13 cellular contexts compared by ENCODE assay signal in the genomic region with DNA sequence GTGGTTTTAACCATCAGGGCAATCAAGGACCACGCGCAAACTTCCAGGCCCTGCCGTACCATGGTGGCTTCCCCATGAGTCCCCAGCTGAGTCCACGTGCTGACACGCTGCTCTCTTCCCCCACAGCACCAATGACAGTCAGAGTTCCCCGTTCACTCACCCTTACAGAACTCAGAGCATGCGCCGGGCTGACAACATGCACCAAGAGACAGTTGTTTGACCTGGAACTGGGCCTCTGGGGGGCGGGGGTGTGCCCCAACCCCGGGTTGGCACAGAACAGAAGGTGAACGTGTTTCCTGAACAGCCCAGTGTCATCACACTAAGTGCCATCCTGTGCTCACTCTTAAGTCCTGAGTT. TPM values are rescaled to one million over a fixed set of nuclear protein-coding genes. Genes with fewer than 3 reads are reported as not detected.
DNase-seq lines count a peak whose midpoint lies in the region; ATAC-seq lines count a peak whose summit lies in the region.
"Had no signal": no experiment of that assay in that cellular context is flagged by ENCODE, and none has a peak within 500 bp of the region (broad histone marks: within the 10 kb centered on the region; RNA-seq: fewer than 3 reads in every experiment).

No MANE protein-coding gene starts in this region.

- no peaks in the 10 kb centered on the region for H4K20me1 ChIP-seq in GM23248 (ENCODE audit: insufficient read depth)

- H3K4me2 ChIP-seq in GM23248 (ENCODE audit: unreplicated experiment) = no peak overlapping the region
- H3K4me2 ChIP-seq: GM23338, smooth muscle cell had no signal

- H3K27me3 ChIP-seq in GM23248 (replicated peaks; ENCODE audit: insufficient read depth) = no peaks in the 10 kb centered on the region

- peak; percentile 27 for DNase-seq in stimulated activated CD4-positive, alpha-beta T cell treated with anti-CD3 and anti-CD28 coated beads, Interleukin-12 subunit alpha, Interleukin-12 subunit beta, amount 100 ng/mL, for 4 hours
- DNase-seq in stimulated activated CD4-positive, alpha-beta T cell treated with anti-CD3 and anti-CD28 coated beads, Interleukin-2, amount 100 ng/mL, for 48 hours = no peak
- DNase-seq in kidney glomerular epithelial cell (lab: John Stamatoyannopoulos, UW) = peak; percentile 92
- no peak for DNase-seq in occipital lobe (lab: John Stamatoyannopoulos, UW)
- DNase-seq in DMS153 (lab: John Stamatoyannopoulos, UW) = no peak
- no peak for DNase-seq in GM23248
- no peak for DNase-seq in cerebellar cortex (ENCODE audit: low spot score)
- DNase-seq: NCI-H187 treated with DMSO at 0.1 percent for 48 hours had no signal

- peaks cover 8% of the 10 kb centered on the region for H3F3A ChIP-seq in GM23248 (ENCODE audit: insufficient read depth)

- peaks cover 98% of the 10 kb centered on the region for H3K79me2 ChIP-seq in GM23248 (ENCODE audit: insufficient read depth)

- H3K27ac ChIP-seq in GM23248 = no peak overlapping the region
- H3K27ac ChIP-seq: C4-2B, coronary artery had no signal

- no peak overlapping the region for H3K4me3 ChIP-seq in GM23248
- H3K4me3 ChIP-seq: coronary artery, GM23338, smooth muscle cell had no signal

- no peak overlapping the region for H2AFZ ChIP-seq in GM23248
- H2AFZ ChIP-seq: GM23338 had no signal

- in situ Hi-C loops in GM23248 (cut with MboI) = no loop called here

- ATAC-seq in HG03432 (IDR thresholded peaks at IDR 0.05; ENCODE audit: unreplicated experiment) = peak; percentile 64
- ATAC-seq: GM23338 had no signal

- H3K36me3 ChIP-seq in GM23248 (ENCODE audit: low read depth) = no peaks in the 10 kb centered on the region

- no peaks in the 10 kb centered on the region for H3K9me3 ChIP-seq in GM23248 (ENCODE audit: low read depth)

- 91 to 93% methylated on average over 11 of the region's 11 CpGs for WGBS in GM23248 (ENCODE audit: low coverage in 1 of 2, low lambda C conversion rate in 2 of 2, missing lambda C conversion rate in 2 of 2), 2 experiments

- peaks cover 14% of the 10 kb centered on the region for H3K4me1 ChIP-seq in GM23248 (ENCODE audit: insufficient read depth)

- H3K9me2 ChIP-seq in GM23248 (ENCODE audit: insufficient read depth) = no peaks in the 10 kb centered on the region

- H3K9ac ChIP-seq in GM23248 = no peak overlapping the region

RNA-seq across cellular contexts. Expression of a gene that starts 29.4 kb away (rescaled TPM):
- total RNA-seq in occipital lobe = 9.4 TPM
- total RNA-seq in GM23248 (2014; rRNA removed; shearing (Covaris generic)) = 14.2 and 15.4 TPM in 2 replicates
- 12.7 and 12.8 TPM in 2 replicates for polyA plus RNA-seq in GM23248 (2016; fragmentation: Nextera tagmentation; extraction: Ambion mirVana)

Comparison
In these comparisons a context has a peak if more than half of its experiments do, and no peak if none do; other contexts are left out.
1. DNase-seq: peak in stimulated activated CD4-positive, alpha-beta T cell treated with anti-CD3 and anti-CD28 coated beads, Interleukin-12 subunit alpha, Interleukin-12 subunit beta, amount 100 ng/mL, for 4 hours (single experiment) and kidney glomerular epithelial cell (single experiment); none in stimulated activated CD4-positive, alpha-beta T cell treated with anti-CD3 and anti-CD28 coated beads, Interleukin-2, amount 100 ng/mL, for 48 hours (0 of 2), occipital lobe (single experiment), DMS153 (single experiment), GM23248 (single experiment) and cerebellar cortex (single experiment).